ENCODE assay signal across 13 cellular contexts in genomic region chr13:90414691-90415596, GRCh38.
DNase-seq lines count a peak whose midpoint lies in the region; ATAC-seq, FAIRE-seq and TF ChIP-seq lines count a peak whose summit lies in the region.
"Had no signal": no experiment of that assay in that cellular context is flagged by ENCODE, and none has a peak within 500 bp of the region (broad histone marks: within the 10 kb centered on the region; RNA-seq: fewer than 3 reads in every experiment).

No MANE protein-coding gene starts in this region.

- FAIRE-seq in RCC 7860 (lab: Jason Lieb, UNC): peak; percentile 80
- FAIRE-seq in endothelial cell of umbilical vein (lab: Jason Lieb, UNC): peak; percentile 35

- no peaks in the 10 kb centered on the region for H3K27me3 ChIP-seq in endothelial cell of umbilical vein (ENCODE audit: control insufficient read depth in 2 of 2, insufficient read depth in 2 of 2, low read length in 2 of 2)
- H3K27me3 ChIP-seq in spleen (replicated peaks in 1 of 7): no peaks in the 10 kb centered on the region
- H3K27me3 ChIP-seq: testis had no signal

- in situ Hi-C loops in GM13976 (cut with MboI; ENCODE audit: low sequenced_read_pairs, unreplicated experiment): no loop called here

- peaks cover 15% of the 10 kb centered on the region for H3K4me1 ChIP-seq in endothelial cell of umbilical vein (ENCODE audit: control insufficient read depth, extremely low read depth, insufficient read depth, low read length)
- H3K4me1 ChIP-seq in spleen: no peaks in the 10 kb centered on the region

- H3K9ac ChIP-seq in endothelial cell of umbilical vein (replicated peaks; ENCODE audit: extremely low read depth, insufficient read depth, low read length): no peak overlapping the region

- no peaks in the 10 kb centered on the region for H3K9me3 ChIP-seq in endothelial cell of umbilical vein (replicated peaks; ENCODE audit: control insufficient read depth, insufficient read depth, low read length)
- H3K9me3 ChIP-seq in spleen: peaks cover 0 to under 1% (median 0%) of the 10 kb centered on the region in 8 donors
- H3K9me3 ChIP-seq: testis had no signal

- ATAC-seq in omental fat pad (ENCODE audit: low FRiP score): no peak

- H3K36me3 ChIP-seq in endothelial cell of umbilical vein (ENCODE audit: control insufficient read depth in 2 of 2, extremely low read depth in 1 of 2, insufficient read depth in 2 of 2, low read length in 2 of 2): no peaks in the 10 kb centered on the region
- H3K36me3 ChIP-seq in spleen: no peaks in the 10 kb centered on the region

- TF ChIP-seq POLR2A in endothelial cell of umbilical vein (IDR thresholded peaks at IDR 0.05; ENCODE audit: low read depth, low read length): no peak
- no peak for TF ChIP-seq POLR2A in spleen (IDR thresholded peaks at IDR 0.05)

- POLR2A ChIA-PET in endothelial cell of umbilical vein (lab: Charles Lee): no interaction called here

- no peaks in the 10 kb centered on the region for H3K9me1 ChIP-seq in endothelial cell of umbilical vein (replicated peaks; ENCODE audit: control insufficient read depth, extremely low read depth, insufficient read depth, low read length)

- CTCF ChIA-PET in endothelial cell of umbilical vein (lab: Charles Lee): no interaction called here

- dilution Hi-C loops in endothelial cell of umbilical vein (cut with MboI; ENCODE audit: extremely low pct_ligation_motif_present, low sequenced_read_pairs): no loop called here

- no peaks in the 10 kb centered on the region for H3K79me2 ChIP-seq in endothelial cell of umbilical vein (ENCODE audit: control insufficient read depth, insufficient read depth, low read length)

- 64 to 82% (median 79%) methylated on average over 3 of the region's 3 CpGs for WGBS in spleen, 5 donors

- no TSS peak for BruUV-seq in endothelial cell of umbilical vein (replicated peaks; lab: Mats Ljungman, UMichigan)

- peak overlapping the region; percentile 72 for H2AFZ ChIP-seq in endothelial cell of umbilical vein (ENCODE audit: low read depth, low read length)

- H3K4me2 ChIP-seq in endothelial cell of umbilical vein (ENCODE audit: insufficient read depth, low read length): peak overlapping the region; percentile 36

- H3K4me3 ChIP-seq in endothelial cell of umbilical vein (replicated peaks in 1 of 3; ENCODE audit: insufficient read depth in 1 of 3, low read depth in 1 of 3, low read length in 3 of 3) (no peak overlapping the region), spleen (no peak overlapping the region)
- H3K4me3 ChIP-seq: testis had no signal

- DNase-seq in H4 (ENCODE audit: low spot score) (peak; percentile 73), RCC 7860 (ENCODE audit: low spot score) (peak; percentile 52), endothelial cell of umbilical vein (ENCODE audit: low read depth, low spot score) (peak; percentile 66), renal cortical epithelial cell (ENCODE audit: low read depth) (peak; percentile 66), medulla oblongata (ENCODE audit: extremely low spot score) (no peak), GM13976 (ENCODE audit: low spot score) (no peak), omental fat pad (ENCODE audit: low spot score) (no peak), spleen (no peak)
- DNase-seq: head of caudate nucleus; naive B cell; NCI-H1048; stimulated activated CD4-positive, alpha-beta T cell treated with anti-CD3 and anti-CD28 coated beads, Interleukin-1b, Interleukin-23, amount 100 ng/mL, for 48 hours; testis had no signal

- H3K27ac ChIP-seq in endothelial cell of umbilical vein (ENCODE audit: insufficient read depth, low read depth, low read length): no peak overlapping the region
- no peak overlapping the region for H3K27ac ChIP-seq in spleen
- H3K27ac ChIP-seq: testis had no signal

- no peak for TF ChIP-seq CTCF in endothelial cell of umbilical vein (IDR thresholded peaks at IDR 0.05; ENCODE audit: extremely low read depth in 1 of 2, insufficient read depth in 1 of 2, low read depth in 1 of 2, low read length in 2 of 2)
- no peak for TF ChIP-seq CTCF in GM13976 (IDR thresholded peaks at IDR 0.05; ENCODE audit: borderline replicate concordance, control extremely low read depth, extremely low read depth, insufficient read depth, missing control alignments)
- TF ChIP-seq CTCF in omental fat pad (IDR thresholded peaks at IDR 0.05): no peak
- TF ChIP-seq CTCF in spleen (IDR thresholded peaks at IDR 0.05 in 8 of 11, conservative IDR thresholded peaks at IDR 0.05 in 3 of 11): no peak

- intact Hi-C loops in endothelial cell of umbilical vein (cut with micrococcal nuclease) (no loop called here), spleen (cut with DNase I; ENCODE audit: low total_unique reads) (no loop called here)

- no peaks in the 10 kb centered on the region for H4K20me1 ChIP-seq in endothelial cell of umbilical vein (replicated peaks; ENCODE audit: control insufficient read depth, extremely low read depth, insufficient read depth, low read length)

TF ChIP-seq in endothelial cell of umbilical vein, 7 proteins besides CTCF, POLR2A, EP300 and RAD21:
- TF ChIP-seq EZH2 (IDR thresholded peaks at IDR 0.05; ENCODE audit: borderline replicate concordance, low read depth, low read length, severe bottlenecking) (no peak), GATA2 (IDR thresholded peaks at IDR 0.05; ENCODE audit: insufficient read depth, insufficient read length, low read depth, low read length) (no peak), JUN (IDR thresholded peaks at IDR 0.05; ENCODE audit: borderline replicate concordance, insufficient read depth, insufficient read length, low read depth) (peak; percentile 59), MYC (IDR thresholded peaks at IDR 0.05; ENCODE audit: low read depth, low read length) (no peak), FOS (IDR thresholded peaks at IDR 0.05; ENCODE audit: borderline replicate concordance, insufficient read depth, low read length) (peak; percentile 67), POLR2AphosphoS5 (IDR thresholded peaks at IDR 0.05; ENCODE audit: insufficient read depth, low read depth, low read length) (no peak)
- TF ChIP-seq, protein P1, sequence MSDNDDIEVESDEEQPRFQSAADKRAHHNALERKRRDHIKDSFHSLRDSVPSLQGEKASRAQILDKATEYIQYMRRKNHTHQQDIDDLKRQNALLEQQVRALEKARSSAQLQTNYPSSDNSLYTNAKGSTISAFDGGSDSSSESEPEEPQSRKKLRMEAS (IDR thresholded peaks at IDR 0.05; ENCODE audit: insufficient read depth, insufficient read length): no peak

Comparison
In these comparisons a context has a peak if more than half of its experiments do, and no peak if none do; other contexts are left out.
1. DNase-seq: peak in H4 (single experiment), RCC 7860 (single experiment), endothelial cell of umbilical vein (single experiment) and renal cortical epithelial cell (single experiment); none in medulla oblongata (single experiment), GM13976 (single experiment), omental fat pad (single experiment) and spleen (single experiment).